17 cellular contexts compared by ENCODE assay signal in genomic region chrX:10450229-10450958, GRCh38.
DNase-seq lines count a peak whose midpoint lies in the region; ATAC-seq and TF ChIP-seq lines count a peak whose summit lies in the region.
"Had no signal": no experiment of that assay in that cellular context is flagged by ENCODE, and none has a peak within 500 bp of the region (broad histone marks: within the 10 kb centered on the region; RNA-seq: fewer than 3 reads in every experiment).

No MANE protein-coding gene starts in this region.

- H3K27me3 ChIP-seq in RWPE2 (ENCODE audit: insufficient read depth, poor library complexity, severe bottlenecking) = no peaks in the 10 kb centered on the region
- no peaks in the 10 kb centered on the region for H3K27me3 ChIP-seq in gastroesophageal sphincter
- H3K27me3 ChIP-seq: colonic mucosa had no signal

- peak overlapping the region; percentile 92 for H3K27ac ChIP-seq in RWPE2 (ENCODE audit: poor library complexity, severe bottlenecking)
- H3K27ac ChIP-seq in gastroesophageal sphincter = peak overlapping the region in 1 of 4 donors; percentile 11
- H3K27ac ChIP-seq: colonic mucosa, KMS-11 had no signal

- ATAC-seq in RWPE2 (ENCODE audit: low read depth) = peak; percentile 89
- ATAC-seq in GM21737 (IDR thresholded peaks at IDR 0.05; ENCODE audit: unreplicated experiment) = no peak
- no peak for ATAC-seq in activated CD4-positive, CD25-positive, alpha-beta regulatory T cell treated with anti-CD3 and anti-CD28 coated beads, Interleukin-2, amount 50 U/mL, for 24 hours
- no peak for ATAC-seq in gastroesophageal sphincter
- ATAC-seq: left colon, sciatic nerve had no signal

- TF ChIP-seq POLR2A in gastroesophageal sphincter (IDR thresholded peaks at IDR 0.05) = no peak

- H3K4me1 ChIP-seq in RWPE2 (ENCODE audit: insufficient read depth, poor library complexity, severe bottlenecking) = peaks cover 21% of the 10 kb centered on the region
- H3K4me1 ChIP-seq in gastroesophageal sphincter = no peaks in the 10 kb centered on the region
- H3K4me1 ChIP-seq: colonic mucosa had no signal

- H3K4me3 ChIP-seq in RWPE2 (ENCODE audit: severe bottlenecking) (no peak overlapping the region), gastroesophageal sphincter (no peak overlapping the region)
- H3K4me3 ChIP-seq: colonic mucosa had no signal

- H3K9me3 ChIP-seq in RWPE2 (ENCODE audit: severe bottlenecking) (no peaks in the 10 kb centered on the region), gastroesophageal sphincter (no peaks in the 10 kb centered on the region)
- H3K9me3 ChIP-seq: colonic mucosa had no signal

- DNase-seq in EH (ENCODE audit: low read depth) = peak; percentile 91
- DNase-seq in RWPE2 (ENCODE audit: low spot score) = no peak
- peak; percentile 84 for DNase-seq in fibroblast of gingiva (ENCODE audit: low read depth)
- DNase-seq in renal cortical epithelial cell (ENCODE audit: low read depth) = peak; percentile 33
- no peak for DNase-seq in activated CD8-positive, alpha-beta memory T cell treated with anti-CD3 and anti-CD28 coated beads, Interleukin-2, amount 50 U/mL, for 48 hours
- DNase-seq: activated naive CD4-positive, alpha-beta T cell treated with Interleukin-2 at 50 U/mL for 16 hours; colonic mucosa; left colon; naive B cell; NCI-H1694 treated with DMSO at 0.1 percent for 48 hours; NCI-H774; SHP77 treated with DMSO at 0.1 percent for 48 hours had no signal

- H3K36me3 ChIP-seq in RWPE2 (ENCODE audit: low read depth) = peaks cover 15% of the 10 kb centered on the region
- peaks cover 0 to 26% of the 10 kb centered on the region in 2 donors for H3K36me3 ChIP-seq in gastroesophageal sphincter
- H3K36me3 ChIP-seq: colonic mucosa had no signal

- no peak for TF ChIP-seq EP300 in gastroesophageal sphincter (IDR thresholded peaks at IDR 0.05)

- WGBS in gastroesophageal sphincter (ENCODE audit: low coverage in 1 of 2), 2 donors = 46 to 50% methylated on average over 4 to 5 of the region's 5 CpGs

- TF ChIP-seq CTCF in RWPE2 (IDR thresholded peaks at IDR 0.05; ENCODE audit: poor library complexity, severe bottlenecking) (no peak), gastroesophageal sphincter (IDR thresholded peaks at IDR 0.05) (no peak)

Comparison
In these comparisons a context has a peak if more than half of its experiments do, and no peak if none do; other contexts are left out.
1. DNase-seq: peak in EH (single experiment), fibroblast of gingiva (single experiment) and renal cortical epithelial cell (single experiment); none in RWPE2 (single experiment) and activated CD8-positive, alpha-beta memory T cell treated with anti-CD3 and anti-CD28 coated beads, Interleukin-2, amount 50 U/mL, for 48 hours (single experiment).